In the genomic region with DNA sequence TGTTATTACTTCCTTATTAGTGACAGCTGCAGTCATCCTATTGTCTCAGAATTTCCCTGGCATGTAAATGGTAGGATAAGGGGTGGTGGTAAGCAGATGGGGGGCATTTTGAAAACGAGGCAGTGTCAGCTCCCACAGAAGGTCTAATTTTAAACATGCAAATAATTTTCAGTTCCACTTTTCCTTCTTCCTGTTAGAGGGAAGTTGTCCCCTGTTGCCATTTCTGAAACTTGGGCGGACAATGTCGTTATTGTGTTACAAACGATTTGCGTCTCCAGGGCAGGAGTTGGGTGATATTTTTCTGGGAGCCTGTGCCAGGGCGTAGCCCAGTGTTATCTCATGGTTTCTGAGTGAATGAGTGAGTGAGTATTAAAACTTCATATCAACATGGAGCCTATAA, we compare ENCODE assay signal across 1 cellular context.
TF ChIP-seq lines count a peak whose summit lies in the region.

No MANE protein-coding gene starts in this region.

TF ChIP-seq in A549, 52 proteins besides CTCF, POLR2A, EP300 and RAD21 (continued from another document):
- TF ChIP-seq, protein P1, sequence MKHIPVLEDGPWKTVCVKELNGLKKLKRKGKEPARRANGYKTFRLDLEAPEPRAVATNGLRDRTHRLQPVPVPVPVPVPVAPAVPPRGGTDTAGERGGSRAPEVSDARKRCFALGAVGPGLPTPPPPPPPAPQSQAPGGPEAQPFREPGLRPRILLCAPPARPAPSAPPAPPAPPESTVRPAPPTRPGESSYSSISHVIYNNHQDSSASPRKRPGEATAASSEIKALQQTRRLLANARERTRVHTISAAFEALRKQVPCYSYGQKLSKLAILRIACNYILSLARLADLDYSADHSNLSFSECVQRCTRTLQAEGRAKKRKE (CRISPR knock-in tag; IDR thresholded peaks at IDR 0.05; ENCODE audit: low read depth), result no peak
- no peak for TF ChIP-seq FOSB (CRISPR knock-in tag; IDR thresholded peaks at IDR 0.05)
TF ChIP-seq in A549: peak in this region for 0.
